In the genomic region with DNA sequence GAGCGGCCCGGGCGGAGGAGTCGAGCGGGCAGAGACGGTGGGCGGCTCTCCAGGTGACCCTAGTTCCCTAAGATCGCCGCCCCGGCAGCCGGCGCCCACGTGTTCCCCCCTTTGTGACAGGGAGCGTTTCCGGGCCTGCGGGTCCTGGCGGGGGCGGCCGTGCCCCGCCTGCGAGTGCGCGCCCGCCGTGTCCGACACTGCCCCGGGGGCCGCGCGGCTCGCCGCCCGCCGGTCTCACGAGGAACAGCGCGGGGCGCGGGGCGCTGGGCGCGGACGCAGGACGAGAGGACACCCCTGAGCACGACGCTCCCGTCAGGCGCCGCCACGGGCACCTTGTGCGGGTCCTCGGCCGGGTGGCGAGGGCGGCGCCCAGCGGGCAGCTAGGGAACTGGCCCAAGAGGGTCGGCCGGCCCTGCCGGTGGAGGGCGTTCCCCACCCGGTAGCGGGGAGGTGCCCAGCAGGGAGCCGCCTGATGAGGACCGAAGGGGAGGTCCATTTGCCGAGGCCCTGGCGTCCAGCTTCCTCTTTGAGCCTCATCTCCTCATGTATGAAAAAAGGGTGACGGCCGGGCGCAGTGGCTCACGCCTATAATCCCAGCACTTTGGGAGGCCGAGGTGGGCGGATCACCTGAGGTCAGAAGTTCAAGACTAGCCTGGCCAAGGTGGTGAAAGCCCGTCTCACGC, we compare ENCODE assay signal across 1 cellular context.
TF ChIP-seq lines count a peak whose summit lies in the region.

A gene (minus strand): TSS at position 137 of the 683 bp plus-strand sequence. CDS start 535 bp downstream, outside the sequence.

TF ChIP-seq in K562, 482 proteins besides CTCF, POLR2A, EP300 and RAD21 (continued from another document and continues in another):
- TF ChIP-seq SUPT5H (IDR thresholded peaks at IDR 0.05) (no peak; the same call in 1 of the 2 replicates), DDX20 (tag; IDR thresholded peaks at IDR 0.05; ENCODE audit: low read depth) (no peak), ZFPM2 (CRISPR knock-in tag; IDR thresholded peaks at IDR 0.05) (0 out of 2 replicates have a peak, but pooled peaks have one; percentile 93), EP400 (IDR thresholded peaks at IDR 0.05) (peak; percentile 99), CEBPG (CRISPR knock-in tag; IDR thresholded peaks at IDR 0.05) (0 out of 2 replicates have a peak, but pooled peaks have one; percentile 43), CEBPG (tag; conservative IDR thresholded peaks at IDR 0.05 in 1 of 2, IDR thresholded peaks at IDR 0.05 in 1 of 2) (no peak), KLF16 (IDR thresholded peaks at IDR 0.05) (peak; percentile 25; the same call in 1 of the 2 replicates), DACH1 (IDR thresholded peaks at IDR 0.05; ENCODE audit: partially characterized antibody) (peak; percentile 77), ATF7 (IDR thresholded peaks at IDR 0.05) (peak; percentile 95), DPF2 (IDR thresholded peaks at IDR 0.05) (peak; percentile 91; the same call in 1 of the 2 replicates), GATA2 (CRISPR knock-in tag; IDR thresholded peaks at IDR 0.05) (no peak), WHSC1 (IDR thresholded peaks at IDR 0.05; ENCODE audit: low read length) (no peak), TCF3 (CRISPR knock-in tag; IDR thresholded peaks at IDR 0.05) (peak; percentile 69), GABPB1 (CRISPR knock-in tag; IDR thresholded peaks at IDR 0.05) (peak; percentile 79; the same call in 1 of the 2 replicates), LCOR (CRISPR knock-in tag; IDR thresholded peaks at IDR 0.05) (peak; percentile 83), RB1 (IDR thresholded peaks at IDR 0.05; ENCODE audit: low read depth) (peak; percentile 100), POU5F1 (IDR thresholded peaks at IDR 0.05; ENCODE audit: borderline replicate concordance, low read depth, low read length, partially characterized antibody) (peak; percentile 82), ZNF253 (CRISPR knock-in tag; conservative IDR thresholded peaks at IDR 0.05) (no peak), SPI1 (IDR thresholded peaks at IDR 0.05; ENCODE audit: borderline replicate concordance, low read depth, low read length) (peak; percentile 77; the same call in 1 of the 2 replicates), SIN3B (IDR thresholded peaks at IDR 0.05; ENCODE audit: low read depth) (peak; percentile 96), PTBP1 (IDR thresholded peaks at IDR 0.05; ENCODE audit: low read depth, low read length) (0 out of 2 replicates have a peak, but pooled peaks have one; percentile 4), CBX1 (IDR thresholded peaks at IDR 0.05; ENCODE audit: low read depth) (peak; percentile 82), BACH1 (tag; IDR thresholded peaks at IDR 0.05) (no peak), ZNF140 (CRISPR knock-in tag; IDR thresholded peaks at IDR 0.05) (no peak), RBM17 (IDR thresholded peaks at IDR 0.05; ENCODE audit: borderline replicate concordance, low read depth, low read length) (no peak), NR2C2 (CRISPR knock-in tag; IDR thresholded peaks at IDR 0.05) (peak; percentile 74), NR2C2 (tag; IDR thresholded peaks at IDR 0.05) (peak; percentile 91), FIP1L1 (IDR thresholded peaks at IDR 0.05; ENCODE audit: low read depth, low read length, poor library complexity, severe bottlenecking) (peak; percentile 98), ZNF212 (CRISPR knock-in tag; IDR thresholded peaks at IDR 0.05) (peak; percentile 7; the same call in 1 of the 2 replicates), NBN (IDR thresholded peaks at IDR 0.05; ENCODE audit: low read depth) (peak; percentile 95)
- TF ChIP-seq, protein P1, sequence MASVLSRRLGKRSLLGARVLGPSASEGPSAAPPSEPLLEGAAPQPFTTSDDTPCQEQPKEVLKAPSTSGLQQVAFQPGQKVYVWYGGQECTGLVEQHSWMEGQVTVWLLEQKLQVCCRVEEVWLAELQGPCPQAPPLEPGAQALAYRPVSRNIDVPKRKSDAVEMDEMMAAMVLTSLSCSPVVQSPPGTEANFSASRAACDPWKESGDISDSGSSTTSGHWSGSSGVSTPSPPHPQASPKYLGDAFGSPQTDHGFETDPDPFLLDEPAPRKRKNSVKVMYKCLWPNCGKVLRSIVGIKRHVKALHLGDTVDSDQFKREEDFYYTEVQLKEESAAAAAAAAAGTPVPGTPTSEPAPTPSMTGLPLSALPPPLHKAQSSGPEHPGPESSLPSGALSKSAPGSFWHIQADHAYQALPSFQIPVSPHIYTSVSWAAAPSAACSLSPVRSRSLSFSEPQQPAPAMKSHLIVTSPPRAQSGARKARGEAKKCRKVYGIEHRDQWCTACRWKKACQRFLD (CRISPR knock-in tag; IDR thresholded peaks at IDR 0.05), result peak; percentile 99
- TF ChIP-seq, protein P2, sequence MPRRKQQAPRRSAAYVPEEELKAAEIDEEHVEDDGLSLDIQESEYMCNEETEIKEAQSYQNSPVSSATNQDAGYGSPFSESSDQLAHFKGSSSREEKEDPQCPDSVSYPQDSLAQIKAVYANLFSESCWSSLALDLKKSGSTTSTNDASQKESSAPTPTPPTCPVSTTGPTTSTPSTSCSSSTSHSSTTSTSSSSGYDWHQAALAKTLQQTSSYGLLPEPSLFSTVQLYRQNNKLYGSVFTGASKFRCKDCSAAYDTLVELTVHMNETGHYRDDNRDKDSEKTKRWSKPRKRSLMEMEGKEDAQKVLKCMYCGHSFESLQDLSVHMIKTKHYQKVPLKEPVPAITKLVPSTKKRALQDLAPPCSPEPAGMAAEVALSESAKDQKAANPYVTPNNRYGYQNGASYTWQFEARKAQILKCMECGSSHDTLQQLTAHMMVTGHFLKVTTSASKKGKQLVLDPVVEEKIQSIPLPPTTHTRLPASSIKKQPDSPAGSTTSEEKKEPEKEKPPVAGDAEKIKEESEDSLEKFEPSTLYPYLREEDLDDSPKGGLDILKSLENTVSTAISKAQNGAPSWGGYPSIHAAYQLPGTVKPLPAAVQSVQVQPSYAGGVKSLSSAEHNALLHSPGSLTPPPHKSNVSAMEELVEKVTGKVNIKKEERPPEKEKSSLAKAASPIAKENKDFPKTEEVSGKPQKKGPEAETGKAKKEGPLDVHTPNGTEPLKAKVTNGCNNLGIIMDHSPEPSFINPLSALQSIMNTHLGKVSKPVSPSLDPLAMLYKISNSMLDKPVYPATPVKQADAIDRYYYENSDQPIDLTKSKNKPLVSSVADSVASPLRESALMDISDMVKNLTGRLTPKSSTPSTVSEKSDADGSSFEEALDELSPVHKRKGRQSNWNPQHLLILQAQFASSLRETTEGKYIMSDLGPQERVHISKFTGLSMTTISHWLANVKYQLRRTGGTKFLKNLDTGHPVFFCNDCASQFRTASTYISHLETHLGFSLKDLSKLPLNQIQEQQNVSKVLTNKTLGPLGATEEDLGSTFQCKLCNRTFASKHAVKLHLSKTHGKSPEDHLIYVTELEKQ (CRISPR knock-in tag; IDR thresholded peaks at IDR 0.05), result no peak
- TF ChIP-seq, protein P3, sequence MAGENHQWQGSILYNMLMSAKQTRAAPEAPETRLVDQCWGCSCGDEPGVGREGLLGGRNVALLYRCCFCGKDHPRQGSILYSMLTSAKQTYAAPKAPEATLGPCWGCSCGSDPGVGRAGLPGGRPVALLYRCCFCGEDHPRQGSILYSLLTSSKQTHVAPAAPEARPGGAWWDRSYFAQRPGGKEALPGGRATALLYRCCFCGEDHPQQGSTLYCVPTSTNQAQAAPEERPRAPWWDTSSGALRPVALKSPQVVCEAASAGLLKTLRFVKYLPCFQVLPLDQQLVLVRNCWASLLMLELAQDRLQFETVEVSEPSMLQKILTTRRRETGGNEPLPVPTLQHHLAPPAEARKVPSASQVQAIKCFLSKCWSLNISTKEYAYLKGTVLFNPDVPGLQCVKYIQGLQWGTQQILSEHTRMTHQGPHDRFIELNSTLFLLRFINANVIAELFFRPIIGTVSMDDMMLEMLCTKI (IDR thresholded peaks at IDR 0.05; ENCODE audit: partially characterized antibody), result no peak
- TF ChIP-seq, protein P4, sequence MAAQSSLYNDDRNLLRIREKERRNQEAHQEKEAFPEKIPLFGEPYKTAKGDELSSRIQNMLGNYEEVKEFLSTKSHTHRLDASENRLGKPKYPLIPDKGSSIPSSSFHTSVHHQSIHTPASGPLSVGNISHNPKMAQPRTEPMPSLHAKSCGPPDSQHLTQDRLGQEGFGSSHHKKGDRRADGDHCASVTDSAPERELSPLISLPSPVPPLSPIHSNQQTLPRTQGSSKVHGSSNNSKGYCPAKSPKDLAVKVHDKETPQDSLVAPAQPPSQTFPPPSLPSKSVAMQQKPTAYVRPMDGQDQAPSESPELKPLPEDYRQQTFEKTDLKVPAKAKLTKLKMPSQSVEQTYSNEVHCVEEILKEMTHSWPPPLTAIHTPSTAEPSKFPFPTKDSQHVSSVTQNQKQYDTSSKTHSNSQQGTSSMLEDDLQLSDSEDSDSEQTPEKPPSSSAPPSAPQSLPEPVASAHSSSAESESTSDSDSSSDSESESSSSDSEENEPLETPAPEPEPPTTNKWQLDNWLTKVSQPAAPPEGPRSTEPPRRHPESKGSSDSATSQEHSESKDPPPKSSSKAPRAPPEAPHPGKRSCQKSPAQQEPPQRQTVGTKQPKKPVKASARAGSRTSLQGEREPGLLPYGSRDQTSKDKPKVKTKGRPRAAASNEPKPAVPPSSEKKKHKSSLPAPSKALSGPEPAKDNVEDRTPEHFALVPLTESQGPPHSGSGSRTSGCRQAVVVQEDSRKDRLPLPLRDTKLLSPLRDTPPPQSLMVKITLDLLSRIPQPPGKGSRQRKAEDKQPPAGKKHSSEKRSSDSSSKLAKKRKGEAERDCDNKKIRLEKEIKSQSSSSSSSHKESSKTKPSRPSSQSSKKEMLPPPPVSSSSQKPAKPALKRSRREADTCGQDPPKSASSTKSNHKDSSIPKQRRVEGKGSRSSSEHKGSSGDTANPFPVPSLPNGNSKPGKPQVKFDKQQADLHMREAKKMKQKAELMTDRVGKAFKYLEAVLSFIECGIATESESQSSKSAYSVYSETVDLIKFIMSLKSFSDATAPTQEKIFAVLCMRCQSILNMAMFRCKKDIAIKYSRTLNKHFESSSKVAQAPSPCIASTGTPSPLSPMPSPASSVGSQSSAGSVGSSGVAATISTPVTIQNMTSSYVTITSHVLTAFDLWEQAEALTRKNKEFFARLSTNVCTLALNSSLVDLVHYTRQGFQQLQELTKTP (IDR thresholded peaks at IDR 0.05; ENCODE audit: low read depth in 1 of 2, partially characterized antibody in 2 of 2), result peak in 1 of 2 experiments; percentile 66
- TF ChIP-seq, protein P5, sequence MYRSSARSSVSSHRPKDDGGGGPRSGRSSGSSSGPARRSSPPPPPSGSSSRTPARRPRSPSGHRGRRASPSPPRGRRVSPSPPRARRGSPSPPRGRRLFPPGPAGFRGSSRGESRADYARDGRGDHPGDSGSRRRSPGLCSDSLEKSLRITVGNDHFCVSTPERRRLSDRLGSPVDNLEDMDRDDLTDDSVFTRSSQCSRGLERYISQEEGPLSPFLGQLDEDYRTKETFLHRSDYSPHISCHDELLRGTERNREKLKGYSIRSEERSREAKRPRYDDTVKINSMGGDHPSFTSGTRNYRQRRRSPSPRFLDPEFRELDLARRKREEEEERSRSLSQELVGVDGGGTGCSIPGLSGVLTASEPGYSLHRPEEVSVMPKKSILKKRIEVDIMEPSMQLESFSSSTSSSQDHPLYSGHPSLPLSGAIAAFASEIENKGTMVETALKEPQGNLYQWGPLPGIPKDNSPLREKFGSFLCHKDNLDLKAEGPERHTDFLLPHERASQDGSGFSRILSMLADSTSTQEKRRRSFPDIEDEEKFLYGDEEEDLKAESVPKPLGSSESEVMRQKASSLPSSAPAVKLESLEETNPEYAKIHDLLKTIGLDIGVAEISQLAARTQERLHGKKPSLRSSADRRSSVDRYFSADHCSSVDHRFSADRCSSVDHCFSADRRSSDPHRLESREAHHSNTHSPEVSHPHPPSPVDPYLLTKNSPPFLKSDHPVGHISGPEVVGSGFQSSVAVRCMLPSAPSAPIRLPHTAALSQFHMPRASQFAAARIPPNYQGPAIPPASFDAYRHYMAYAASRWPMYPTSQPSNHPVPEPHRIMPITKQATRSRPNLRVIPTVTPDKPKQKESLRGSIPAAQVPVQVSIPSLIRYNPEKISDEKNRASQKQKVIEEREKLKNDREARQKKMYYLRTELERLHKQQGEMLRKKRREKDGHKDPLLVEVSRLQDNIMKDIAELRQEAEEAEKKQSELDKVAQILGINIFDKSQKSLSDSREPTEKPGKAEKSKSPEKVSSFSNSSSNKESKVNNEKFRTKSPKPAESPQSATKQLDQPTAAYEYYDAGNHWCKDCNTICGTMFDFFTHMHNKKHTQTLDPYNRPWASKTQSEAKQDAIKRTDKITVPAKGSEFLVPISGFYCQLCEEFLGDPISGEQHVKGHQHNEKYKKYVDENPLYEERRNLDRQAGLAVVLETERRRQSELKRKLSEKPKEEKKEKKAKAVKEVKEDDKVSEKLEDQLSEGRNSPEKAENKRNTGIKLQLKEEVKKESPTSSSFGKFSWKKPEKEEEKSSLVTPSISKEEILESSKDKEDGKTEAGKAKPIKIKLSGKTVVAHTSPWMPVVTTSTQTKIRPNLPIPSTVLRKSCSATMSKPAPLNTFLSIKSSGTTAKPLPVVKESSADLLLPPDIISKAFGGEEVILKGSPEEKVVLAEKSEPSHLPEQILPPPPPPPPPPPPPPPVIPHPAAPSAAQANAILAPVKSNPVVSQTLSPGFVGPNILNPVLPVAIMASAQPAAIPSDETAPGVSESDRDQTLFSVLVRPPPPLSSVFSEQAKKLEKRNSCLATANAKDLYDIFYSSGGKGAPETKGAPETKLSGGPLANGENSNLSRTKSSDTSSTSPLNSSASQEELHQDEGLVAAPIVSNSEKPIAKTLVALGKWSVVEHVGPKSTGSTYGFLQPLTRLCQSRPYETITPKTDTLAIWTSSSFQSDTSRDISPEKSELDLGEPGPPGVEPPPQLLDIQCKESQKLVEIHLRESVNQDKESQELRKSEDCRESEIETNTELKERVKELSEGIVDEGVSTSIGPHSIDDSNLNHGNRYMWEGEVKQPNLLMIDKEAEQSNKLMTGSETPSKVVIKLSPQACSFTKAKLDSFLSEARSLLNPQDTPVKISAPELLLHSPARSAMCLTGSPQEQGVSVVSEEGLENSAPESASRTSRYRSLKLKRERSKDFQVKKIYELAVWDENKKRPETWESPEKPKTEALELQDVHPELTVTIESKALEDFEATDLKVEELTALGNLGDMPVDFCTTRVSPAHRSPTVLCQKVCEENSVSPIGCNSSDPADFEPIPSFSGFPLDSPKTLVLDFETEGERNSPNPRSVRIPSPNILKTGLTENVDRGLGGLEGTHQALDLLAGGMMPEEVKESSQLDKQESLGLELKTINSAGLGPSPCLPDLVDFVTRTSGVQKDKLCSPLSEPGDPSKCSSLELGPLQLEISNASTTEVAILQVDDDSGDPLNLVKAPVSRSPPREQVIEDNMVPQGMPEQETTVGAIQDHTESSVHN (IDR thresholded peaks at IDR 0.05; ENCODE audit: borderline replicate concordance in 1 of 2, low read depth in 1 of 2), result no peak
- TF ChIP-seq, protein P6, sequence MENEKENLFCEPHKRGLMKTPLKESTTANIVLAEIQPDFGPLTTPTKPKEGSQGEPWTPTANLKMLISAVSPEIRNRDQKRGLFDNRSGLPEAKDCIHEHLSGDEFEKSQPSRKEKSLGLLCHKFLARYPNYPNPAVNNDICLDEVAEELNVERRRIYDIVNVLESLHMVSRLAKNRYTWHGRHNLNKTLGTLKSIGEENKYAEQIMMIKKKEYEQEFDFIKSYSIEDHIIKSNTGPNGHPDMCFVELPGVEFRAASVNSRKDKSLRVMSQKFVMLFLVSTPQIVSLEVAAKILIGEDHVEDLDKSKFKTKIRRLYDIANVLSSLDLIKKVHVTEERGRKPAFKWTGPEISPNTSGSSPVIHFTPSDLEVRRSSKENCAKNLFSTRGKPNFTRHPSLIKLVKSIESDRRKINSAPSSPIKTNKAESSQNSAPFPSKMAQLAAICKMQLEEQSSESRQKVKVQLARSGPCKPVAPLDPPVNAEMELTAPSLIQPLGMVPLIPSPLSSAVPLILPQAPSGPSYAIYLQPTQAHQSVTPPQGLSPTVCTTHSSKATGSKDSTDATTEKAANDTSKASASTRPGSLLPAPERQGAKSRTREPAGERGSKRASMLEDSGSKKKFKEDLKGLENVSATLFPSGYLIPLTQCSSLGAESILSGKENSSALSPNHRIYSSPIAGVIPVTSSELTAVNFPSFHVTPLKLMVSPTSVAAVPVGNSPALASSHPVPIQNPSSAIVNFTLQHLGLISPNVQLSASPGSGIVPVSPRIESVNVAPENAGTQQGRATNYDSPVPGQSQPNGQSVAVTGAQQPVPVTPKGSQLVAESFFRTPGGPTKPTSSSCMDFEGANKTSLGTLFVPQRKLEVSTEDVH (IDR thresholded peaks at IDR 0.05; ENCODE audit: low read depth, partially characterized antibody), result peak; percentile 74
